ENCODE assay signal across 8 cellular contexts in genomic region chr18:23136326-23137092, GRCh38. TPM values are rescaled to one million over a fixed set of nuclear protein-coding genes. Genes with fewer than 3 reads are reported as not detected.
DNase-seq lines count a peak whose midpoint lies in the region; ATAC-seq, FAIRE-seq and TF ChIP-seq lines count a peak whose summit lies in the region.

No MANE protein-coding gene starts in this region.

- H3K4me1 ChIP-seq in body of pancreas (peaks cover 47% of the 10 kb centered on the region), small intestine (ENCODE audit: control insufficient read depth in 2 of 2, insufficient read depth in 1 of 2, low read depth in 1 of 2, low read length in 1 of 2) (peaks cover 2 to 8% of the 10 kb centered on the region in 2 donors)

- intact Hi-C loops in body of pancreas (cut with DNase I) = loop anchor here (10.0 kb wide), 1 partner anchor 278 kb away; no protein-coding TSS in a partner anchor

- H3K4me3 ChIP-seq in AG10803 (ENCODE audit: low read length) = peak overlapping the region; percentile 77
- peak overlapping the region in 1 of 2 donors; percentile 2 for H3K4me3 ChIP-seq in body of pancreas
- peak overlapping the region; percentile 51 to 79 for H3K4me3 ChIP-seq in small intestine (ENCODE audit: low read depth in 1 of 2, low read length in 2 of 2)

- H3K27ac ChIP-seq in body of pancreas (peak overlapping the region in 3 of 4 donors; percentile 48 to 83 (median 59)), small intestine (ENCODE audit: low read depth in 1 of 2, low read length in 1 of 2) (peak overlapping the region; percentile 65 to 66)

- TF ChIP-seq POLR2A in body of pancreas (IDR thresholded peaks at IDR 0.05) = no peak

- H3K36me3 ChIP-seq in body of pancreas (replicated peaks in 1 of 2; ENCODE audit: insufficient read depth in 1 of 2, low read depth in 2 of 2) (no peaks in the 10 kb centered on the region), small intestine (ENCODE audit: control insufficient read depth in 2 of 2, insufficient read depth in 2 of 2, low read length in 2 of 2) (no peaks in the 10 kb centered on the region)

- WGBS in body of pancreas, 2 donors = 23 to 64% methylated on average over 14 to 56 of the region's 72 CpGs
- 2 to 12% (median 3%) methylated on average over 61 to 72 of the region's 72 CpGs for WGBS in small intestine, 3 donors

- TF ChIP-seq CTCF in AG10803 (conservative IDR thresholded peaks at IDR 0.05; ENCODE audit: low read length) = no peak
- no peak for TF ChIP-seq CTCF in body of pancreas (IDR thresholded peaks at IDR 0.05)

- H3K9me3 ChIP-seq in body of pancreas (no peaks in the 10 kb centered on the region), small intestine (ENCODE audit: control insufficient read depth, low read depth) (no peaks in the 10 kb centered on the region)

- H3K27me3 ChIP-seq in body of pancreas = no peaks in the 10 kb centered on the region
- no peaks in the 10 kb centered on the region for H3K27me3 ChIP-seq in small intestine (ENCODE audit: control insufficient read depth in 2 of 2, insufficient read depth in 2 of 2, low read length in 2 of 2)

- no peak for FAIRE-seq in small intestine (lab: Jason Lieb, UNC)

- no peak for DNase-seq in AG10803 (ENCODE audit: low read depth)
- DNase-seq in NCI-H1105 (lab: John Stamatoyannopoulos, UW) = peak; percentile 20
- peak in 2 of 4 donors; percentile 13 to 39 for DNase-seq in body of pancreas
- peak; percentile 73 for DNase-seq in islet precursor cell
- peak; percentile 53 for DNase-seq in small intestine
- DNase-seq in NCI-H2029 (lab: John Stamatoyannopoulos, UW) = no peak
- no peak for DNase-seq in NAMALWA (ENCODE audit: low spot score)

- ATAC-seq in GM19035 (IDR thresholded peaks at IDR 0.05; ENCODE audit: unreplicated experiment) (peak; percentile 27), body of pancreas (no peak)

RNA-seq across cellular contexts. Expression of gene CABLES1, which starts 1.2 kb away (rescaled TPM):
- total RNA-seq in body of pancreas = 10 to 100 TPM in 1 of 2 donors, 1 to 10 TPM in 1; 4.2 to 11.9 TPM
- 1 to 10 TPM; 6.9 to 9.1 (median 7.8) TPM for polyA plus RNA-seq in small intestine

Comparison
In these comparisons a context has a peak if more than half of its experiments do, and no peak if none do; other contexts are left out.
1. DNase-seq: peak in NCI-H1105 (single experiment), islet precursor cell (single experiment) and small intestine (single experiment); none in AG10803 (single experiment), NCI-H2029 (single experiment) and NAMALWA (single experiment).